Comparison of ENCODE assay signal across 8 cellular contexts in genomic region chr22:45317551-45318167, GRCh38. TPM values are rescaled to one million over a fixed set of nuclear protein-coding genes. Genes with fewer than 3 reads are reported as not detected.
DNase-seq lines count a peak whose midpoint lies in the region; ATAC-seq and TF ChIP-seq lines count a peak whose summit lies in the region.

No MANE protein-coding gene starts in this region.

- H3K27me3 ChIP-seq in body of pancreas: no peaks in the 10 kb centered on the region
- H3K27me3 ChIP-seq in kidney epithelial cell (ENCODE audit: control insufficient read depth, insufficient read depth, low read length): no peaks in the 10 kb centered on the region

- H3K36me3 ChIP-seq in body of pancreas (replicated peaks in 1 of 2; ENCODE audit: insufficient read depth in 1 of 2, low read depth in 2 of 2) (no peaks in the 10 kb centered on the region), kidney epithelial cell (ENCODE audit: control insufficient read depth, insufficient read depth, low read length) (no peaks in the 10 kb centered on the region)

- TF ChIP-seq CTCF in Calu3 (IDR thresholded peaks at IDR 0.05; ENCODE audit: unreplicated experiment): peak; percentile 20
- no peak for TF ChIP-seq CTCF in body of pancreas (IDR thresholded peaks at IDR 0.05)
- TF ChIP-seq CTCF in kidney epithelial cell (IDR thresholded peaks at IDR 0.05; ENCODE audit: insufficient read depth, low read length, poor library complexity, severe bottlenecking): peak; percentile 31

- CTCF ChIA-PET in Calu3 (lab: Charles Lee): interaction anchor here (0.5 to 1.2 kb wide), 2 partner anchors 36 to 46 kb away, joined by 3 read pairs; no protein-coding TSS in a partner anchor

- no peak overlapping the region for H3K4me3 Mint-ChIP-seq in Calu3 (ENCODE audit: low read depth, unreplicated experiment)

- WGBS in body of pancreas, 2 donors: 64 to 70% methylated on average over 19 of the region's 19 CpGs

- H3K27me3 Mint-ChIP-seq in Calu3 (ENCODE audit: unreplicated experiment): no peaks in the 10 kb centered on the region

- H3K4me1 Mint-ChIP-seq in Calu3 (ENCODE audit: low read depth, unreplicated experiment): peaks cover 19% of the 10 kb centered on the region

- peaks cover 5% of the 10 kb centered on the region for H3K36me3 Mint-ChIP-seq in Calu3 (ENCODE audit: insufficient read depth, unreplicated experiment)

- H3K4me3 ChIP-seq in body of pancreas (no peak overlapping the region), kidney epithelial cell (ENCODE audit: low read depth, low read length) (no peak overlapping the region)

- BruUV-seq in Calu3 (replicated peaks; lab: Mats Ljungman, UMichigan): no TSS peak

- peaks cover 21% of the 10 kb centered on the region for H3K4me1 ChIP-seq in body of pancreas

- no peak for TF ChIP-seq POLR2A in body of pancreas (IDR thresholded peaks at IDR 0.05)

- H3K27ac ChIP-seq in body of pancreas (peak overlapping the region in 2 of 4 donors; percentile 3 to 45), temporal lobe (ENCODE audit: low read depth, low read length) (peak overlapping the region; percentile 64)

- intact Hi-C loops in Calu3 (cut with micrococcal nuclease; ENCODE audit: unreplicated experiment): no loop called here
- intact Hi-C loops in body of pancreas (cut with DNase I): no loop called here

- peak; percentile 45 for DNase-seq in Calu3
- DNase-seq in NCI-H1930 (lab: John Stamatoyannopoulos, UW): peak; percentile 15 to 21
- no peak for DNase-seq in body of pancreas
- no peak for DNase-seq in kidney epithelial cell (ENCODE audit: low read depth)
- DNase-seq in NCI-H2029 (lab: John Stamatoyannopoulos, UW): no peak

- no peaks in the 10 kb centered on the region for H3K9me3 ChIP-seq in body of pancreas

- H3K9me3 Mint-ChIP-seq in Calu3 (ENCODE audit: low read depth, unreplicated experiment): no peaks in the 10 kb centered on the region

- peak; percentile 22 for ATAC-seq in body of pancreas
- ATAC-seq in GM21360 (IDR thresholded peaks at IDR 0.05; ENCODE audit: unreplicated experiment): no peak
- ATAC-seq in HG02870 (IDR thresholded peaks at IDR 0.05; ENCODE audit: unreplicated experiment): no peak

- H3K27ac Mint-ChIP-seq in Calu3 (ENCODE audit: unreplicated experiment): peak overlapping the region; percentile 8

RNA-seq across cellular contexts. Expression of gene FAM118A, which starts 7.9 kb away (rescaled TPM):
- total RNA-seq in Calu3 (2022): 33.5 and 35.0 TPM in 2 replicates
- 100 to 1,000 TPM in 1 of 2 donors, 10 to 100 TPM in 1; 13.0 to 149 TPM for total RNA-seq in body of pancreas
- 13.3 and 15.3 TPM in 2 replicates for total RNA-seq in kidney epithelial cell
- total RNA-seq in temporal lobe: 10.8 TPM

RNA-seq across cellular contexts. Expression of gene UPK3A, which starts 32.9 kb away (rescaled TPM):
- total RNA-seq in Calu3 (2022) (not detected in 2 replicates), body of pancreas (not detected), kidney epithelial cell (not detected in 2 replicates), temporal lobe (not detected)

Comparison
In these comparisons a context has a peak if more than half of its experiments do, and no peak if none do; other contexts are left out.
1. DNase-seq: peak in Calu3 (single experiment) and NCI-H1930 (2 of 2); none in body of pancreas (0 of 4), kidney epithelial cell (single experiment) and NCI-H2029 (single experiment).
2. CTCF ChIP-seq: peak in Calu3 (single experiment) and kidney epithelial cell (single experiment); none in body of pancreas (0 of 7).